Comparison of ENCODE assay signal across 26 cellular contexts in genomic region chr21:26570203-26570602, GRCh38. TPM values are rescaled to one million over a fixed set of nuclear protein-coding genes. Genes with fewer than 3 reads are reported as not detected.
DNase-seq lines count a peak whose midpoint lies in the region; ATAC-seq and TF ChIP-seq lines count a peak whose summit lies in the region.
"Had no signal": no experiment of that assay in that cellular context is flagged by ENCODE, and none has a peak within 500 bp of the region (broad histone marks: within the 10 kb centered on the region; RNA-seq: fewer than 3 reads in every experiment).

No MANE protein-coding gene starts in this region.

- H3K27me3 Mint-ChIP-seq in neural progenitor cell (ENCODE audit: insufficient read depth, low read depth) (peaks cover 4% of the 10 kb centered on the region), natural killer cell (ENCODE audit: low read depth in 2 of 2) (peaks cover 17 to 18% of the 10 kb centered on the region in 2 donors)
- peaks cover 18% of the 10 kb centered on the region for H3K27me3 Mint-ChIP-seq in activated naive CD4-positive, alpha-beta T cell treated with anti-CD3 and anti-CD28 coated beads, Interleukin-2, amount 10 ng/mL, durations not matched to agents 7 days and 5 days

- peaks cover 66% of the 10 kb centered on the region for H3K79me2 ChIP-seq in neural progenitor cell (ENCODE audit: low read depth)

- peaks cover 19% of the 10 kb centered on the region for H3K9me3 ChIP-seq in A673 (ENCODE audit: low read depth, low read length, poor library complexity, severe bottlenecking)
- H3K9me3 ChIP-seq in neural progenitor cell (ENCODE audit: low read depth), result no peaks in the 10 kb centered on the region
- H3K9me3 ChIP-seq: A549, BE2C, colonic mucosa, vagina had no signal

- peaks cover 6% of the 10 kb centered on the region for H3K4me1 Mint-ChIP-seq in neural progenitor cell
- H3K4me1 Mint-ChIP-seq in activated naive CD4-positive, alpha-beta T cell treated with anti-CD3 and anti-CD28 coated beads, Interleukin-2, amount 10 ng/mL, durations not matched to agents 7 days and 5 days, result peaks cover 2% of the 10 kb centered on the region
- peaks cover 0 to 4% of the 10 kb centered on the region in 2 donors for H3K4me1 Mint-ChIP-seq in natural killer cell
- H3K4me1 Mint-ChIP-seq: stimulated activated effector memory CD8-positive, alpha-beta T cell treated with anti-CD3 and anti-CD28 coated beads, Interleukin-12 subunit alpha, Interleukin-12 subunit beta, amount 100 ng/mL, for 72 hours; T-helper 17 cell had no signal

- H3K4me3 Mint-ChIP-seq in neural progenitor cell (no peak overlapping the region), natural killer cell (no peak overlapping the region)
- H3K4me3 Mint-ChIP-seq in activated naive CD4-positive, alpha-beta T cell treated with anti-CD3 and anti-CD28 coated beads, Interleukin-2, amount 10 ng/mL, durations not matched to agents 7 days and 5 days, result no peak overlapping the region
- H3K4me3 Mint-ChIP-seq: activated CD4-positive, alpha-beta T cell treated with anti-CD3 and anti-CD28 coated beads for 36 hours; stimulated activated effector memory CD8-positive, alpha-beta T cell treated with anti-CD3 and anti-CD28 coated beads, Interleukin-12 subunit alpha, Interleukin-12 subunit beta, amount 100 ng/mL, for 72 hours; T-helper 17 cell had no signal

- H3K27me3 ChIP-seq in A673 (replicated peaks; ENCODE audit: insufficient read depth, low read depth, low read length, poor library complexity) (no peaks in the 10 kb centered on the region), neural progenitor cell (no peaks in the 10 kb centered on the region)
- H3K27me3 ChIP-seq: BE2C, vagina had no signal

- no peak overlapping the region for H2AFZ ChIP-seq in neural progenitor cell (replicated peaks)

- peak overlapping the region; percentile 87 for H3K4me2 ChIP-seq in neural progenitor cell
- H3K4me2 ChIP-seq: A549, smooth muscle cell had no signal

- no peak for ATAC-seq in natural killer cell
- ATAC-seq: A549; activated CD4-positive, alpha-beta T cell treated with anti-CD3 and anti-CD28 coated beads for 36 hours; stimulated activated effector memory CD8-positive, alpha-beta T cell treated with anti-CD3 and anti-CD28 coated beads, Interleukin-12 subunit alpha, Interleukin-12 subunit beta, amount 100 ng/mL, for 72 hours; T-helper 17 cell had no signal

- peaks cover 6% of the 10 kb centered on the region for H3K36me3 ChIP-seq in A673 (ENCODE audit: insufficient read depth, low read length, poor library complexity, severe bottlenecking)
- H3K36me3 ChIP-seq in neural progenitor cell, result no peaks in the 10 kb centered on the region
- H3K36me3 ChIP-seq: BE2C, colonic mucosa, vagina had no signal

- H3K27ac Mint-ChIP-seq in neural progenitor cell, result no peak overlapping the region
- H3K27ac Mint-ChIP-seq in activated naive CD4-positive, alpha-beta T cell treated with anti-CD3 and anti-CD28 coated beads, Interleukin-2, amount 10 ng/mL, durations not matched to agents 7 days and 5 days, result no peak overlapping the region
- no peak overlapping the region for H3K27ac Mint-ChIP-seq in natural killer cell
- H3K27ac Mint-ChIP-seq: activated CD4-positive, alpha-beta T cell treated with anti-CD3 and anti-CD28 coated beads for 36 hours; stimulated activated effector memory CD8-positive, alpha-beta T cell treated with anti-CD3 and anti-CD28 coated beads, Interleukin-12 subunit alpha, Interleukin-12 subunit beta, amount 100 ng/mL, for 72 hours; T-helper 17 cell had no signal

- H3K9ac ChIP-seq in neural progenitor cell, result no peak overlapping the region

- peak; percentile 32 for DNase-seq in A673 (ENCODE audit: low spot score)
- peak; percentile 69 for DNase-seq in dermis blood vessel endothelial cell
- DNase-seq in iPS-NIHi11 (ENCODE audit: low spot score), result peak; percentile 10
- peak; percentile 6 for DNase-seq in neural progenitor cell (ENCODE audit: low spot score)
- DNase-seq in activated naive CD4-positive, alpha-beta T cell treated with anti-CD3 and anti-CD28 coated beads, Interleukin-2, amount 10 ng/mL, durations not matched to agents 7 days and 5 days, result no peak
- DNase-seq in natural killer cell, result no peak
- DNase-seq in activated CD4-positive, CD25-positive, alpha-beta regulatory T cell (lab: John Stamatoyannopoulos, UW), result no peak
- DNase-seq in activated T-cell treated with anti-CD3 and anti-CD28 coated beads for 4 hours, result no peak
- DNase-seq: activated CD4-positive, alpha-beta T cell treated with anti-CD3 and anti-CD28 coated beads for 36 hours; activated naive CD4-positive, alpha-beta T cell treated with Interleukin-2 at 50 U/mL for 16 hours; activated T-cell treated with anti-CD3 and anti-CD28 coated beads, Interleukin-2, amount 50 U/mL, for 48 hours; BE2C; colonic mucosa; DND-41; H7; NCI-H1048; NCI-H2029; NCI-H69; T-helper 17 cell had no signal

- H3K4me1 ChIP-seq in A673 (ENCODE audit: insufficient read depth, low read length, poor library complexity, severe bottlenecking) (peaks cover 18% of the 10 kb centered on the region), neural progenitor cell (peaks cover 16% of the 10 kb centered on the region)
- H3K4me1 ChIP-seq: A549, BE2C, colonic mucosa, vagina had no signal

- peaks cover 35% of the 10 kb centered on the region for H3K36me3 Mint-ChIP-seq in neural progenitor cell
- H3K36me3 Mint-ChIP-seq in activated naive CD4-positive, alpha-beta T cell treated with anti-CD3 and anti-CD28 coated beads, Interleukin-2, amount 10 ng/mL, durations not matched to agents 7 days and 5 days, result no peaks in the 10 kb centered on the region
- H3K36me3 Mint-ChIP-seq in natural killer cell, result peaks cover 11% of the 10 kb centered on the region
- H3K36me3 Mint-ChIP-seq: stimulated activated effector memory CD8-positive, alpha-beta T cell treated with anti-CD3 and anti-CD28 coated beads, Interleukin-12 subunit alpha, Interleukin-12 subunit beta, amount 100 ng/mL, for 72 hours had no signal

- H3F3A ChIP-seq in neural progenitor cell (ENCODE audit: low read depth), result peaks cover 27% of the 10 kb centered on the region

- TF ChIP-seq CTCF in A673 (conservative IDR thresholded peaks at IDR 0.05; ENCODE audit: low read depth, low read length) (no peak), neural progenitor cell (IDR thresholded peaks at IDR 0.05) (no peak), natural killer cell (IDR thresholded peaks at IDR 0.05) (no peak)

- CTCF ChIA-PET in A673 (lab: Charles Lee), result no interaction called here
- CTCF ChIA-PET in activated naive CD4-positive, alpha-beta T cell treated with anti-CD3 and anti-CD28 coated beads, Interleukin-2, amount 10 ng/mL, durations not matched to agents 7 days and 5 days (lab: Charles Lee), result no interaction called here

- no peaks in the 10 kb centered on the region for H4K20me1 ChIP-seq in neural progenitor cell (ENCODE audit: low read depth)

- H3K27ac ChIP-seq in A673 (ENCODE audit: low read depth, low read length, poor library complexity, severe bottlenecking) (peak overlapping the region; percentile 96), neural progenitor cell (no peak overlapping the region)
- H3K27ac ChIP-seq: A549, colonic mucosa, vagina had no signal

- peaks cover 36% of the 10 kb centered on the region for H3K9me3 Mint-ChIP-seq in neural progenitor cell
- no peaks in the 10 kb centered on the region for H3K9me3 Mint-ChIP-seq in activated naive CD4-positive, alpha-beta T cell treated with anti-CD3 and anti-CD28 coated beads, Interleukin-2, amount 10 ng/mL, durations not matched to agents 7 days and 5 days
- peaks cover 4 to 8% of the 10 kb centered on the region in 2 donors for H3K9me3 Mint-ChIP-seq in natural killer cell

- no TSS peak for BruUV-seq in A673 (replicated peaks; lab: Mats Ljungman, UMichigan)

- intact Hi-C loops in A673 (cut with micrococcal nuclease; ENCODE audit: unreplicated experiment), result no loop called here
- intact Hi-C loops in natural killer cell (cut with micrococcal nuclease), result no loop called here

- POLR2A ChIA-PET in A673 (lab: Charles Lee; ENCODE audit: low non-redundant PET), result no interaction called here

- peak overlapping the region; percentile 76 for H3K4me3 ChIP-seq in A673 (ENCODE audit: low read depth, low read length, poor library complexity, severe bottlenecking)
- peak overlapping the region; percentile 4 for H3K4me3 ChIP-seq in neural progenitor cell
- H3K4me3 ChIP-seq: A549, colonic mucosa, lung had no signal

RNA-seq across cellular contexts. Expression of gene CYYR1, which starts 2.9 kb away (rescaled TPM):
- 89.1 and 96.4 TPM in 2 replicates for total RNA-seq in A673 (2021)
- total RNA-seq in dermis blood vessel endothelial cell, result 20.1 and 26.9 TPM in 2 replicates
- 24.7 and 25.7 TPM in 2 replicates for total RNA-seq in neural progenitor cell (ENCODE audit: low replicate concordance)
- not detected for total RNA-seq in natural killer cell
- total RNA-seq: activated CD4-positive, alpha-beta T cell treated with anti-CD3 and anti-CD28 coated beads for 36 hours; activated CD8-positive, alpha-beta memory T cell treated with anti-CD3 and anti-CD28 coated beads for 36 hours; RPMI7951; T-helper 17 cell had no signal

Comparison
In these comparisons a context has a peak if more than half of its experiments do, and no peak if none do; other contexts are left out.
1. DNase-seq: peak in A673 (single experiment), dermis blood vessel endothelial cell (single experiment), iPS-NIHi11 (single experiment) and neural progenitor cell (single experiment); none in activated naive CD4-positive, alpha-beta T cell treated with anti-CD3 and anti-CD28 coated beads, Interleukin-2, amount 10 ng/mL, durations not matched to agents 7 days and 5 days (single experiment), natural killer cell (single experiment), activated CD4-positive, CD25-positive, alpha-beta regulatory T cell (0 of 4) and activated T-cell treated with anti-CD3 and anti-CD28 coated beads for 4 hours (single experiment).
2. RNA of gene CYYR1, which starts 2.9 kb away (total RNA-seq): 89.1 to 96.4 TPM in A673, 24.7 to 25.7 TPM in neural progenitor cell and 20.1 to 26.9 TPM in dermis blood vessel endothelial cell; not detected in natural killer cell; every median in the first group is over 10 times any median in the second.